In the genomic region with DNA sequence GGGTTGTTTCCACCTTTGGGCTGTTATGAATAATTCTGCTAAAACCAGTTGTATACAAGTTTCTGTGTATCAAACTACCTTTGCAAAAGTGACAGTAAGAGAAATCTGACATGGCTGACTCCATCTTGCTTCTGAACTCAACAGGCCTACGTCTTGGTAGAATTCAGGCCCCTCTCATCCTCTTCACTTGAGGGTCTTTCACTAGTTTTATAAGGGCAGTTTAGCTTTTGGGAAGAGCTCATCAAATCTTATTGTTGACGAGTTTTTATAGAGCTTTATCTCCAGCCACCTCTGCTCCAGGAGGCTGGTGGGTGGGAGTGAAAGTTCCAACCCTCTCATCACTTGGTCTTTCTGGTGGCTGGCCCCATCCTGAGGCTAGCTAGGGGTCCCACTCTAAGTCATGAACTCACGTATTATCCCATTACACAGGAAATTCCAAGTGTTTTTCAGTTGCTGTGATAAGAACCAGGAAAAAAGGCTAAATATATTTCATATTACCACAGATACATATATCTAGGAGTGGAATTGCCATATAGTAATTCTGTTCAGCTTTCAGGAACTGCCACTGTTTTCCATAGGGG, we compare ENCODE assay signal across 21 cellular contexts. TPM values are rescaled to one million over a fixed set of nuclear protein-coding genes. Genes with fewer than 3 reads are reported as not detected.
DNase-seq lines count a peak whose midpoint lies in the region; ATAC-seq and TF ChIP-seq lines count a peak whose summit lies in the region.
"Had no signal": no experiment of that assay in that cellular context is flagged by ENCODE, and none has a peak within 500 bp of the region (broad histone marks: within the 10 kb centered on the region; RNA-seq: fewer than 3 reads in every experiment).

No MANE protein-coding gene starts in this region.

- no peaks in the 10 kb centered on the region for H3K9me3 ChIP-seq in DND-41 (ENCODE audit: insufficient read depth, low read length, severe bottlenecking)
- no peaks in the 10 kb centered on the region for H3K9me3 ChIP-seq in SK-N-MC (ENCODE audit: low read depth, low read length)
- no peaks in the 10 kb centered on the region for H3K9me3 ChIP-seq in H9 (ENCODE audit: control insufficient read depth, low read depth, low read length)
- H3K9me3 ChIP-seq: BE2C, Peyer's patch had no signal

- no peaks in the 10 kb centered on the region for H3K23me2 ChIP-seq in H9 (ENCODE audit: insufficient read length, low read depth, low read length, poor library complexity, severe bottlenecking)

- H3K4me3 ChIP-seq in DND-41 (ENCODE audit: low read depth in 1 of 2, low read length in 2 of 2) (no peak overlapping the region), SK-N-MC (no peak overlapping the region)
- H3K4me3 ChIP-seq: Peyer's patch had no signal

- H3K79me2 ChIP-seq in DND-41 (ENCODE audit: insufficient read depth, low read length) (peaks cover 6% of the 10 kb centered on the region; the same call in 1 of the 2 replicates), H9 (ENCODE audit: insufficient read depth, low read length) (no peaks in the 10 kb centered on the region)

- DNase-seq in DMS 273 (lab: John Stamatoyannopoulos, UW; ENCODE audit: unreplicated experiment) (peak; percentile 29), DMS 273 treated with DMSO at 0.1 percent for 48 hours (lab: John Stamatoyannopoulos, UW) (no peak), DND-41 (no peak), SK-N-MC (ENCODE audit: low read depth, low spot score) (no peak), nephron progenitor cell (no peak), pons (ENCODE audit: low spot score) (no peak), H9 (no peak)
- DNase-seq in activated CD8-positive, alpha-beta memory T cell treated with anti-CD3 and anti-CD28 coated beads, Interleukin-2, amount 50 U/mL, for 48 hours = no peak
- DNase-seq: ACHN, BE2C, DMS53, KBM-7, MV-4-11, NCI-H1105, NCI-H1436 treated with DMSO at 0.1 percent for 48 hours, NCI-H2029, NCI-H446 treated with DMSO at 0.1 percent for 48 hours, NCI-H526, Peyer's patch, SHP77 treated with DMSO at 0.1 percent for 48 hours, SW 1271 had no signal

- no peak overlapping the region for H2BK120ac ChIP-seq in H9 (ENCODE audit: low read depth, low read length, poor library complexity, severe bottlenecking)

- no peaks in the 10 kb centered on the region for H3K27me3 ChIP-seq in DND-41 (ENCODE audit: insufficient read depth, low read length, poor library complexity)
- no peaks in the 10 kb centered on the region for H3K27me3 ChIP-seq in H9 (ENCODE audit: insufficient read depth, low read length)
- H3K27me3 ChIP-seq: BE2C, Peyer's patch had no signal

- H3K23ac ChIP-seq in H9 (ENCODE audit: insufficient read length, low read depth, low read length) = no peak overlapping the region

- H3K27ac Mint-ChIP-seq in nephron progenitor cell = peak overlapping the region; percentile 70
- no peak overlapping the region; a peak in 2 of 7 replicates for H3K27ac Mint-ChIP-seq in H9

- no peak overlapping the region for H4K8ac ChIP-seq in H9 (replicated peaks; ENCODE audit: insufficient read length, low read depth, low read length)

- H3K4me3 Mint-ChIP-seq in nephron progenitor cell (no peak overlapping the region), H9 (no peak overlapping the region)

- H3K27me3 Mint-ChIP-seq in nephron progenitor cell (ENCODE audit: low read depth, poor library complexity) = no peaks in the 10 kb centered on the region
- peaks cover 1% of the 10 kb centered on the region; the same call in 1 of the 2 replicates for H3K27me3 Mint-ChIP-seq in H9 (ENCODE audit: low read depth)

- H3K14ac ChIP-seq in H9 (ENCODE audit: insufficient read depth, low read length) = no peak overlapping the region

- H3K9me3 Mint-ChIP-seq in nephron progenitor cell (no peaks in the 10 kb centered on the region), H9 (no peaks in the 10 kb centered on the region)

- peaks cover 40% of the 10 kb centered on the region for H4K20me1 ChIP-seq in DND-41 (ENCODE audit: insufficient read depth, low read length)
- no peaks in the 10 kb centered on the region for H4K20me1 ChIP-seq in H9 (ENCODE audit: control insufficient read depth, insufficient read depth, insufficient read length)

- H3K9ac ChIP-seq in DND-41 (ENCODE audit: low read depth, low read length) (no peak overlapping the region), SK-N-MC (ENCODE audit: insufficient read length) (no peak overlapping the region), H9 (ENCODE audit: extremely low read depth, insufficient read length, low read length) (no peak overlapping the region)

- H2BK20ac ChIP-seq in H9 (ENCODE audit: low read depth, low read length, poor library complexity, severe bottlenecking) = no peak overlapping the region

- no peak overlapping the region for H4K91ac ChIP-seq in H9 (ENCODE audit: insufficient read length, low read depth, low read length)

- no peak overlapping the region for H3T11ph ChIP-seq in H9 (ENCODE audit: low read length)

- H3K56ac ChIP-seq in H9 (ENCODE audit: insufficient read length, low read depth, low read length) = no peak overlapping the region

- peaks cover 54% of the 10 kb centered on the region for H3K36me3 Mint-ChIP-seq in nephron progenitor cell (ENCODE audit: low read depth)
- peaks cover 40 to 55% (median 49%) of the 10 kb centered on the region in 3 experiments for H3K36me3 Mint-ChIP-seq in H9 (ENCODE audit: insufficient read depth in 1 of 3, low read depth in 3 of 3)

- no peak overlapping the region for H3K18ac ChIP-seq in H9 (ENCODE audit: insufficient read length, low read depth, low read length)

- H3K4me1 Mint-ChIP-seq in nephron progenitor cell = peaks cover 33% of the 10 kb centered on the region
- no peaks in the 10 kb centered on the region for H3K4me1 Mint-ChIP-seq in H9

- no peak overlapping the region for H2BK12ac ChIP-seq in H9 (ENCODE audit: insufficient read length, low read depth, low read length)

- H3K27ac ChIP-seq in DND-41 (ENCODE audit: low read length) (no peak overlapping the region), SK-N-MC (peak overlapping the region; percentile 44; the same call in 1 of the 2 replicates), H9 (ENCODE audit: insufficient read length, low read depth, low read length) (no peak overlapping the region)
- H3K27ac ChIP-seq: Peyer's patch had no signal

- H2BK5ac ChIP-seq in H9 (ENCODE audit: insufficient read length, low read length) = no peak overlapping the region

- H3K4me2 ChIP-seq in DND-41 (ENCODE audit: insufficient read depth, low read length) (no peak overlapping the region), H9 (ENCODE audit: insufficient read depth, insufficient read length, low read length) (no peak overlapping the region)

- H3K4me1 ChIP-seq in DND-41 (ENCODE audit: insufficient read depth, low read length) (no peaks in the 10 kb centered on the region), H9 (ENCODE audit: insufficient read depth, low read length) (no peaks in the 10 kb centered on the region)
- H3K4me1 ChIP-seq: BE2C, Peyer's patch had no signal

- peaks cover 62% of the 10 kb centered on the region for H3K36me3 ChIP-seq in DND-41 (ENCODE audit: insufficient read depth, low read length)
- peaks cover 55% of the 10 kb centered on the region for H3K36me3 ChIP-seq in SK-N-MC (ENCODE audit: insufficient read depth, low read length)

- H2BK15ac ChIP-seq in H9 (ENCODE audit: low read depth, low read length) = no peak overlapping the region

- TF ChIP-seq CTCF in DND-41 (IDR thresholded peaks at IDR 0.05; ENCODE audit: borderline replicate concordance, extremely low read depth, low read length, poor library complexity, severe bottlenecking) = no peak
- no peak for TF ChIP-seq CTCF in nephron progenitor cell (IDR thresholded peaks at IDR 0.05)
- no peak for TF ChIP-seq CTCF in H9 (conservative IDR thresholded peaks at IDR 0.05)

- no peak overlapping the region for H3K4ac ChIP-seq in H9 (ENCODE audit: low read depth, low read length)

- H3K79me1 ChIP-seq in H9 (ENCODE audit: insufficient read depth, low read depth, low read length, poor library complexity, severe bottlenecking) = peaks cover 1% of the 10 kb centered on the region

- H2AFZ ChIP-seq in DND-41 (ENCODE audit: low read depth, low read length) (no peak overlapping the region), H9 (ENCODE audit: low read length) (no peak overlapping the region)

- ATAC-seq in DND-41 (ENCODE audit: insufficient read depth, low read depth) = peak; percentile 35; the same call in 2 of the 3 replicates

- no CpG with 5 or more reads among the region's 3 CpGs for WGBS in H9 (ENCODE audit: extremely low coverage, insufficient read length, low lambda C conversion rate)

- H2AK5ac ChIP-seq in H9 (ENCODE audit: insufficient read length, low read length) = no peak overlapping the region

- no peak overlapping the region for H4K5ac ChIP-seq in H9 (ENCODE audit: insufficient read length, low read depth, low read length)

RNA-seq across cellular contexts. Expression of a gene that starts 11.6 kb away (rescaled TPM):
- 462 and 482 TPM in 2 replicates for total RNA-seq in H9 (2021)

RNA-seq across cellular contexts. Expression of a gene that starts 49.7 kb away (rescaled TPM):
- 3.4 and 4.0 TPM in 2 replicates for total RNA-seq in H9 (2021)
